In genomic region chr10:97022616-97023015, GRCh38 we compare ENCODE assay signal across 13 cellular contexts.
DNase-seq lines count a peak whose midpoint lies in the region; ATAC-seq and TF ChIP-seq lines count a peak whose summit lies in the region.
"Had no signal": no experiment of that assay in that cellular context is flagged by ENCODE, and none has a peak within 500 bp of the region (broad histone marks: within the 10 kb centered on the region; RNA-seq: fewer than 3 reads in every experiment).

No MANE protein-coding gene starts in this region.

- no peaks in the 10 kb centered on the region for H3K27me3 Mint-ChIP-seq in endodermal cell (ENCODE audit: insufficient read depth)
- H3K27me3 Mint-ChIP-seq in activated T-cell treated with anti-CD3 and anti-CD28 coated beads, Interleukin-2, amount 50 U/mL, for 24 hours = no peaks in the 10 kb centered on the region
- H3K27me3 Mint-ChIP-seq: B cell; CD4-positive, alpha-beta T cell had no signal

- H3K4me3 ChIP-seq in IMR-90 (ENCODE audit: insufficient read depth, low read depth, low read length) = no peak overlapping the region
- H3K4me3 ChIP-seq in endodermal cell (ENCODE audit: low read length) = no peak overlapping the region
- no peak overlapping the region for H3K4me3 ChIP-seq in gastrocnemius medialis
- H3K4me3 ChIP-seq: GM12878, GM23338 had no signal

- H4K91ac ChIP-seq in IMR-90 (ENCODE audit: insufficient read depth, low read depth, low read length) = peak overlapping the region; percentile 11; the same call in 1 of the 2 replicates

- H3K18ac ChIP-seq in IMR-90 (ENCODE audit: low read depth, low read length) = no peak overlapping the region

- no peaks in the 10 kb centered on the region for H3K36me3 Mint-ChIP-seq in endodermal cell (ENCODE audit: low read depth)
- no peaks in the 10 kb centered on the region for H3K36me3 Mint-ChIP-seq in activated T-cell treated with anti-CD3 and anti-CD28 coated beads, Interleukin-2, amount 50 U/mL, for 24 hours (ENCODE audit: low read depth)

- H2AK5ac ChIP-seq in IMR-90 (ENCODE audit: low read depth, low read length) = peak overlapping the region; percentile 95; the same call in 1 of the 2 replicates

- CTCF ChIA-PET in IMR-90 (lab: Yijun Ruan, JAX) = interaction anchor here (0.6 kb wide), 1 partner anchor 37 kb away, joined by 4 read pairs; no protein-coding TSS in a partner anchor

- in situ Hi-C loops in G401 (cut with HindIII; ENCODE audit: low sequenced_read_pairs) = no loop called here
- in situ Hi-C loops in IMR-90 (cut with MboI; ENCODE audit: low sequenced_read_pairs) = no loop called here
- in situ Hi-C loops in gastrocnemius medialis (cut with MboI; ENCODE audit: low sequenced_read_pairs in 4 of 4) = loop anchor here in 3 of 4 donors (10.0 kb wide), 3 partner anchors 108 to 258 kb away; partner anchors contain the start of gene LCOR (in 1 of the 3)

- H3K27me3 ChIP-seq in IMR-90 (ENCODE audit: control insufficient read depth, insufficient read depth, low read length) (peaks cover 2% of the 10 kb centered on the region; the same call in 1 of the 2 replicates), endodermal cell (ENCODE audit: control insufficient read depth, insufficient read depth, low read length, poor library complexity, severe bottlenecking) (no peaks in the 10 kb centered on the region), gastrocnemius medialis (no peaks in the 10 kb centered on the region)

- intact Hi-C loops in IMR-90 (cut with micrococcal nuclease) = no loop called here
- intact Hi-C loops in gastrocnemius medialis (cut with DNase I; ENCODE audit: low total_unique reads) = no loop called here

- no peak overlapping the region for H3K27ac Mint-ChIP-seq in endodermal cell
- H3K27ac Mint-ChIP-seq in activated T-cell treated with anti-CD3 and anti-CD28 coated beads, Interleukin-2, amount 50 U/mL, for 24 hours = no peak overlapping the region
- H3K27ac Mint-ChIP-seq: B cell; CD4-positive, alpha-beta T cell had no signal

- BruUV-seq in IMR-90 (replicated peaks; lab: Mats Ljungman, UMichigan) = no TSS peak

- H3K9me3 ChIP-seq in IMR-90 (ENCODE audit: control insufficient read depth, insufficient read depth, low read length) (no peaks in the 10 kb centered on the region), endodermal cell (ENCODE audit: control insufficient read depth, low read length) (no peaks in the 10 kb centered on the region), gastrocnemius medialis (no peaks in the 10 kb centered on the region)

- no peak overlapping the region for H3K9ac ChIP-seq in IMR-90 (ENCODE audit: low read depth, low read length)
- H3K9ac ChIP-seq in endodermal cell (ENCODE audit: extremely low read depth, low read length, poor library complexity, severe bottlenecking) = no peak overlapping the region

- peaks cover 7% of the 10 kb centered on the region; the same call in 1 of the 2 replicates for H4K20me1 ChIP-seq in IMR-90 (ENCODE audit: insufficient read depth, low read length)

- H3K9me3 Mint-ChIP-seq in endodermal cell = no peaks in the 10 kb centered on the region
- no peaks in the 10 kb centered on the region for H3K9me3 Mint-ChIP-seq in activated T-cell treated with anti-CD3 and anti-CD28 coated beads, Interleukin-2, amount 50 U/mL, for 24 hours
- H3K9me3 Mint-ChIP-seq: CD4-positive, alpha-beta T cell; GM23338 had no signal

- ATAC-seq in IMR-90 (ENCODE audit: low read depth) (no peak), gastrocnemius medialis (no peak)
- ATAC-seq: GM23338 had no signal

- TF ChIP-seq CTCF in IMR-90 (conservative IDR thresholded peaks at IDR 0.05; ENCODE audit: low read depth, low read length) (no peak), endodermal cell (conservative IDR thresholded peaks at IDR 0.05) (no peak), gastrocnemius medialis (IDR thresholded peaks at IDR 0.05 in 4 of 5, conservative IDR thresholded peaks at IDR 0.05 in 1 of 5) (no peak)

- TF ChIP-seq POLR2A in IMR-90 (IDR thresholded peaks at IDR 0.05; ENCODE audit: low read depth, low read length) = no peak
- no peak for TF ChIP-seq POLR2A in gastrocnemius medialis (IDR thresholded peaks at IDR 0.05)

- H3K4ac ChIP-seq in IMR-90 (ENCODE audit: low read depth, low read length) = peak overlapping the region; percentile 46

- H4K5ac ChIP-seq in IMR-90 (ENCODE audit: low read depth, low read length) = no peak overlapping the region

- H3K4me3 Mint-ChIP-seq in endodermal cell = no peak overlapping the region
- H3K4me3 Mint-ChIP-seq in activated T-cell treated with anti-CD3 and anti-CD28 coated beads, Interleukin-2, amount 50 U/mL, for 24 hours = no peak overlapping the region
- H3K4me3 Mint-ChIP-seq: B cell; CD4-positive, alpha-beta T cell; GM23338 had no signal

- WGBS in IMR-90 (ENCODE audit: extremely low coverage in 2 of 2, insufficient read length in 1 of 2), 2 experiments = 98% methylated on average over 6 of the region's 7 CpGs; no CpG with 5 or more reads in 1 of the 2 experiments
- 93 to 94% methylated on average over 7 of the region's 7 CpGs for WGBS in endodermal cell (ENCODE audit: insufficient coverage in 1 of 2, insufficient read length in 1 of 2), 2 experiments

- no peak for TF ChIP-seq RAD21 in IMR-90 (IDR thresholded peaks at IDR 0.05; ENCODE audit: low read length)

- H3K27ac ChIP-seq in IMR-90 (ENCODE audit: insufficient read depth, low read length) (no peak overlapping the region), endodermal cell (ENCODE audit: low read depth, low read length) (no peak overlapping the region), gastrocnemius medialis (peak overlapping the region; percentile 79 to 96 (median 88))

- dilution Hi-C loops in IMR-90 (cut with HindIII; ENCODE audit: low sequenced_read_pairs, unreplicated experiment) = no loop called here

- H2BK5ac ChIP-seq in IMR-90 (ENCODE audit: low read depth, low read length, poor library complexity, severe bottlenecking) = no peak overlapping the region

- H4K8ac ChIP-seq in IMR-90 (ENCODE audit: low read depth in 2 of 2, low read length in 2 of 2) = no peak overlapping the region

- peaks cover 13% of the 10 kb centered on the region; the same call in 1 of the 2 replicates for H3K9me1 ChIP-seq in IMR-90 (ENCODE audit: insufficient read depth, low read length)

- H3K4me1 Mint-ChIP-seq in endodermal cell = peaks cover 12% of the 10 kb centered on the region
- peaks cover 9% of the 10 kb centered on the region for H3K4me1 Mint-ChIP-seq in activated T-cell treated with anti-CD3 and anti-CD28 coated beads, Interleukin-2, amount 50 U/mL, for 24 hours (ENCODE audit: low read depth)

- H2BK120ac ChIP-seq in IMR-90 (ENCODE audit: low read depth, low read length) = peak overlapping the region; percentile 56

- no peak overlapping the region for H2AK9ac ChIP-seq in IMR-90 (replicated peaks; ENCODE audit: low read depth, low read length, poor library complexity)

- H3K56ac ChIP-seq in IMR-90 (ENCODE audit: extremely low read depth, insufficient read depth, low read length) = no peak overlapping the region

- H2BK15ac ChIP-seq in IMR-90 (ENCODE audit: low read depth, low read length) = peak overlapping the region; percentile 77; the same call in 1 of the 3 replicates

- H2BK20ac ChIP-seq in IMR-90 (ENCODE audit: low read depth, low read length) = peak overlapping the region; percentile 39; the same call in 1 of the 2 replicates

- no peak overlapping the region for H3K23ac ChIP-seq in IMR-90 (ENCODE audit: low read depth, low read length)

- POLR2A ChIA-PET in IMR-90 (lab: Charles Lee; ENCODE audit: unreplicated experiment) = no interaction called here

- no peak overlapping the region; the same call in 1 of the 2 replicates for H3K14ac ChIP-seq in IMR-90 (replicated peaks; ENCODE audit: low read depth, low read length)

- no peaks in the 10 kb centered on the region for H3K36me3 ChIP-seq in IMR-90 (ENCODE audit: control insufficient read depth, insufficient read depth, low read length)
- H3K36me3 ChIP-seq in endodermal cell (ENCODE audit: control insufficient read depth, insufficient read depth, low read length) = no peaks in the 10 kb centered on the region
- no peaks in the 10 kb centered on the region for H3K36me3 ChIP-seq in gastrocnemius medialis

- peaks cover 7% of the 10 kb centered on the region for H3K4me1 ChIP-seq in IMR-90 (ENCODE audit: control insufficient read depth, insufficient read depth, low read length)
- no peaks in the 10 kb centered on the region for H3K4me1 ChIP-seq in endodermal cell (ENCODE audit: control insufficient read depth, insufficient read depth, low read length)
- peaks cover 41 to 44% of the 10 kb centered on the region in 2 donors for H3K4me1 ChIP-seq in gastrocnemius medialis

- H3K79me1 ChIP-seq in IMR-90 (ENCODE audit: low read depth in 1 of 2, low read length in 2 of 2) = no peaks in the 10 kb centered on the region

- peak overlapping the region; percentile 33 for H2AFZ ChIP-seq in IMR-90 (replicated peaks; ENCODE audit: low read length, poor library complexity)

- H3K4me2 ChIP-seq in IMR-90 (ENCODE audit: low read depth, low read length) = no peak overlapping the region
- H3K4me2 ChIP-seq: GM23338 had no signal

- DNase-seq in G401 (ENCODE audit: low spot score) (peak; percentile 24), IMR-90 (no peak), endodermal cell (peak; percentile 21), gastrocnemius medialis (no peak), A172 (ENCODE audit: low spot score) (no peak), putamen (ENCODE audit: low spot score) (no peak)
- no peak for DNase-seq in activated T-cell treated with anti-CD3 and anti-CD28 coated beads, Interleukin-2, amount 50 U/mL, for 24 hours
- DNase-seq: Calu3; CD4-positive, alpha-beta T cell; DMS 273 treated with DMSO at 0.1 percent for 48 hours had no signal

TF ChIP-seq in IMR-90, 13 proteins besides CTCF, POLR2A, EP300 and RAD21 (continues in another document):
- TF ChIP-seq CHD1 (IDR thresholded peaks at IDR 0.05; ENCODE audit: low read depth, low read length) (no peak), MXI1 (IDR thresholded peaks at IDR 0.05; ENCODE audit: borderline replicate concordance, low read depth, low read length) (no peak), MAZ (IDR thresholded peaks at IDR 0.05; ENCODE audit: borderline replicate concordance, low read depth, low read length) (no peak)
- TF ChIP-seq, protein P1, sequence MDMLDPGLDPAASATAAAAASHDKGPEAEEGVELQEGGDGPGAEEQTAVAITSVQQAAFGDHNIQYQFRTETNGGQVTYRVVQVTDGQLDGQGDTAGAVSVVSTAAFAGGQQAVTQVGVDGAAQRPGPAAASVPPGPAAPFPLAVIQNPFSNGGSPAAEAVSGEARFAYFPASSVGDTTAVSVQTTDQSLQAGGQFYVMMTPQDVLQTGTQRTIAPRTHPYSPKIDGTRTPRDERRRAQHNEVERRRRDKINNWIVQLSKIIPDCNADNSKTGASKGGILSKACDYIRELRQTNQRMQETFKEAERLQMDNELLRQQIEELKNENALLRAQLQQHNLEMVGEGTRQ (IDR thresholded peaks at IDR 0.05; ENCODE audit: low read depth, low read length) = no peak

Comparison
In these comparisons a context has a peak if more than half of its experiments do, and no peak if none do; other contexts are left out.
1. DNase-seq: peak in G401 (single experiment) and endodermal cell (single experiment); none in IMR-90 (single experiment), gastrocnemius medialis (0 of 2), A172 (single experiment), putamen (single experiment) and activated T-cell treated with anti-CD3 and anti-CD28 coated beads, Interleukin-2, amount 50 U/mL, for 24 hours (single experiment).
2. H3K27ac ChIP-seq: peak in gastrocnemius medialis (4 of 4); none in IMR-90 (single experiment) and endodermal cell (single experiment).
3. in situ Hi-C loops: an anchor here in gastrocnemius medialis (10.0 kb wide); none called in G401 and IMR-90.